In genomic region chr15:51621917-51622268, GRCh38 we compare ENCODE assay signal across 8 cellular contexts. TPM values are rescaled to one million over a fixed set of nuclear protein-coding genes. Genes with fewer than 3 reads are reported as not detected.
DNase-seq lines count a peak whose midpoint lies in the region; ATAC-seq and TF ChIP-seq lines count a peak whose summit lies in the region.

No MANE protein-coding gene starts in this region.

- in situ Hi-C loops in GM18951 (cut with MboI; ENCODE audit: low sequenced_read_pairs, unreplicated experiment) = no loop called here

- peak overlapping the region; percentile 75 to 84 for H3K27ac ChIP-seq in right atrium auricular region

- peak overlapping the region; percentile 98 to 99 for H3K4me3 Mint-ChIP-seq in CD14-positive monocyte

- H3K4me1 Mint-ChIP-seq in CD14-positive monocyte = peaks cover 62% of the 10 kb centered on the region

- H3K36me3 Mint-ChIP-seq in CD14-positive monocyte = peaks cover 9 to 14% of the 10 kb centered on the region in 2 donors

- H3K9me3 Mint-ChIP-seq in CD14-positive monocyte = no peaks in the 10 kb centered on the region

- TF ChIP-seq CTCF in CD14-positive monocyte (IDR thresholded peaks at IDR 0.05) = no peak
- peak in 1 of 2 donors; percentile 16 for TF ChIP-seq CTCF in right atrium auricular region (IDR thresholded peaks at IDR 0.05)

- peaks cover 0 to 16% of the 10 kb centered on the region in 2 donors for H3K4me1 ChIP-seq in right atrium auricular region

- H3K4me3 ChIP-seq in right atrium auricular region = peak overlapping the region; percentile 73 to 79

- H3K9me3 ChIP-seq in right atrium auricular region = no peaks in the 10 kb centered on the region

- no peaks in the 10 kb centered on the region for H3K27me3 Mint-ChIP-seq in CD14-positive monocyte (ENCODE audit: low read depth in 3 of 3)

- peak; percentile 29 for TF ChIP-seq POLR2A in GM18951 (IDR thresholded peaks at IDR 0.05; ENCODE audit: extremely low read depth, insufficient read depth, insufficient read length)

- H3K27me3 ChIP-seq in right atrium auricular region = no peaks in the 10 kb centered on the region

- no peaks in the 10 kb centered on the region for H3K36me3 ChIP-seq in right atrium auricular region

- H3K27ac Mint-ChIP-seq in CD14-positive monocyte = peak overlapping the region; percentile 98 to 100 (median 99)

- ATAC-seq in HG03175 (IDR thresholded peaks at IDR 0.05; ENCODE audit: unreplicated experiment) = peak; percentile 41

- intact Hi-C loops in CD14-positive monocyte (cut with micrococcal nuclease) = loop anchor here (2.0 to 10.0 kb wide), 4 partner anchors 35 to 393 kb away; partner anchors contain the start of genes LYSMD2 (in 1 of the 2) and MAPK6 (in 1 of the 2)
- intact Hi-C loops in posterior vena cava (cut with DNase I) = no loop called here

- DNase-seq in CD14-positive monocyte (ENCODE audit: low spot score) = peak; percentile 56
- DNase-seq in RPMI8226 = peak; percentile 74
- DNase-seq in anterior cingulate cortex (lab: John Stamatoyannopoulos, UW) = peak in 53 of 58 donors; percentile 18 to 79 (median 51)
- peak; percentile 65 for DNase-seq in right atrium auricular region (ENCODE audit: low spot score)
- peak; percentile 83 for DNase-seq in posterior vena cava (ENCODE audit: low spot score)
- DNase-seq in central memory CD4-positive, alpha-beta T cell = no peak

RNA-seq across cellular contexts. Expression of gene DMXL2, which starts 0.7 kb away (rescaled TPM):
- 10 to 100 TPM; 29.1 to 45.5 TPM for polyA plus RNA-seq in CD14-positive monocyte
- total RNA-seq in right atrium auricular region (10 to 100 TPM in 1 of 2 donors, 1 to 10 TPM in 1; 10.0 to 22.2 TPM), posterior vena cava (10 to 100 TPM; 23.2 to 31.5 TPM)

RNA-seq across cellular contexts. Expression of gene SCG3, which starts 59.4 kb away (rescaled TPM):
- polyA plus RNA-seq in CD14-positive monocyte = not detected
- total RNA-seq in right atrium auricular region = not detected
- total RNA-seq in posterior vena cava = under 1 TPM; 0.14 to 0.46 TPM

Comparison
In these comparisons a context has a peak if more than half of its experiments do, and no peak if none do; other contexts are left out.
1. intact Hi-C loops: an anchor here in CD14-positive monocyte (2.0 to 10.0 kb wide); none called in posterior vena cava.